Comparison of ENCODE assay signal across 8 cellular contexts in the genomic region with DNA sequence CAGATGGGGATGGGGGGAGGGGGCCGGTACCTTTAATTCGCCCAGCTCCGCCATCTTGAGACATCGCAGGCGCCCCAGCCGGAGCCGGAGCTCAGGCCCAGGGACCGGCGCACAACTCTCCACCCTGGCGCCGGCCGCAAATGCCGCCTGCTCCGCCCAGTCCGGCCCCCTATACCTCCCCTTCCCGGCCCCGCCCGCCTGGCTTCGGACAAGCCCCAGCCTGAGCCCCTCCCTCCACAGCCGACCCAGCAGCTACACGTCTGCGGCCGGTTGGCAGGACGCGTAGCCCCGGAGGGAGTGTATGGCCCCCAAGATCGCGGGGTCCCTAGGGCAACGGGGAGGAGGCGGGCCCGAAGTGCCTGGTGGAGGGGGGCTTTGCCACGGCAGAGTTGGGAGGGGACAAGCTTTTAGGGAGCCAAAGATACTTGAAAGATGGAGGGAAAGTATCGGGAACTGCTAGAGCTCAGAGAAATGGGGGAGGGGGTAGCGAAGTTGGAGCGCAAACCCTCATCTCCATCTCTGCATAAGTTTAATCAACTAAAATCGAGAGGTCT. TPM values are rescaled to one million over a fixed set of nuclear protein-coding genes. Genes with fewer than 3 reads are reported as not detected.
A peak's percentile ranks its signal among the peaks of the same experiment; 100 is the strongest.
DNase-seq lines count a peak whose midpoint lies in the region; ATAC-seq and TF ChIP-seq lines count a peak whose summit lies in the region.

A gene (minus strand): TSS at position 145 of the 554 bp plus-strand sequence. CDS start 91 bp downstream, at position 54.

- H3K27me3 ChIP-seq in right atrium auricular region (no peaks in the 10 kb centered on the region), uterus (no peaks in the 10 kb centered on the region)

- H3K9me3 ChIP-seq in right atrium auricular region (no peaks in the 10 kb centered on the region), uterus (no peaks in the 10 kb centered on the region)

- H3K27ac Mint-ChIP-seq in T-helper 2 cell treated with Interferon-gamma antibody and Interleukin-4, amounts not matched to agents 5 μg/mL and 100 μg/mL, for 36 hours = peak within 1 kb of the TSS; percentile 87

- TF ChIP-seq POLR2A in uterus (IDR thresholded peaks at IDR 0.05) = peak; percentile 82 to 88

- H3K36me3 ChIP-seq in right atrium auricular region (peaks cover 27% of the 10 kb centered on the region), uterus (no peaks in the 10 kb centered on the region)

- H3K4me1 Mint-ChIP-seq in T-helper 2 cell treated with Interferon-gamma antibody and Interleukin-4, amounts not matched to agents 5 μg/mL and 100 μg/mL, for 36 hours (ENCODE audit: low read depth) = peaks cover 12% of the 10 kb centered on the region

- H3K9me3 Mint-ChIP-seq in T-helper 2 cell treated with Interferon-gamma antibody and Interleukin-4, amounts not matched to agents 5 μg/mL and 100 μg/mL, for 36 hours = no peaks in the 10 kb centered on the region

- peak within 1 kb of the TSS; percentile 91 to 95 for H3K27ac ChIP-seq in right atrium auricular region
- H3K27ac ChIP-seq in uterus = peak within 1 kb of the TSS; percentile 93 to 95

- TF ChIP-seq CTCF in right atrium auricular region (IDR thresholded peaks at IDR 0.05) = no peak
- TF ChIP-seq CTCF in uterus (IDR thresholded peaks at IDR 0.05) = no peak

- intact Hi-C loops in uterus (cut with DNase I; ENCODE audit: low total_unique reads) = no loop called here

- ATAC-seq in GM18498 (IDR thresholded peaks at IDR 0.05; ENCODE audit: unreplicated experiment) (peak; percentile 86), HG02885 (IDR thresholded peaks at IDR 0.05; ENCODE audit: poor library complexity, unreplicated experiment) (peak; percentile 88)

- peaks cover 7% of the 10 kb centered on the region for H3K36me3 Mint-ChIP-seq in T-helper 2 cell treated with Interferon-gamma antibody and Interleukin-4, amounts not matched to agents 5 μg/mL and 100 μg/mL, for 36 hours (ENCODE audit: low read depth)

- H3K4me1 ChIP-seq in right atrium auricular region = peaks cover 0 to 19% of the 10 kb centered on the region in 2 donors
- H3K4me1 ChIP-seq in uterus = peaks cover 0 to 6% of the 10 kb centered on the region in 2 donors

- H3K4me3 Mint-ChIP-seq in T-helper 2 cell treated with Interferon-gamma antibody and Interleukin-4, amounts not matched to agents 5 μg/mL and 100 μg/mL, for 36 hours = peak within 1 kb of the TSS; percentile 98

- DNase-seq in NCI-H1694 treated with DMSO at 0.1 percent for 48 hours (lab: John Stamatoyannopoulos, UW) (peak; percentile 76), anterior cingulate cortex (lab: John Stamatoyannopoulos, UW) (peak; percentile 42 to 93 (median 87)), right atrium auricular region (ENCODE audit: low spot score) (peak; percentile 93), putamen (ENCODE audit: low spot score) (peak; percentile 93), uterus (peak; percentile 96)
- peak; percentile 92 for DNase-seq in T-helper 2 cell treated with Interferon-gamma antibody and Interleukin-4, amounts not matched to agents 5 μg/mL and 100 μg/mL, for 36 hours (ENCODE audit: low spot score)

- H3K4me3 ChIP-seq in right atrium auricular region (peak within 1 kb of the TSS; percentile 81 to 94), uterus (peak within 1 kb of the TSS; percentile 77 to 95)

- H3K27me3 Mint-ChIP-seq in T-helper 2 cell treated with Interferon-gamma antibody and Interleukin-4, amounts not matched to agents 5 μg/mL and 100 μg/mL, for 36 hours (ENCODE audit: low read depth) = peaks cover 11% of the 10 kb centered on the region

RNA-seq across cellular contexts. Expression of the gene that starts here (rescaled TPM):
- 10 to 100 TPM; 11.4 to 18.0 TPM for total RNA-seq in right atrium auricular region
- 10 to 100 TPM; 10.2 to 88.6 (median 24.5) TPM for total RNA-seq in uterus

Comparison
In these comparisons a context has a peak if more than half of its experiments do, and no peak if none do; other contexts are left out.
1. Peak in every context shown above with its lines: DNase-seq, ATAC-seq, H3K4me3 ChIP-seq and H3K27ac ChIP-seq.